8 cellular contexts compared by ENCODE assay signal in genomic region chr15:52019394-52020252, GRCh38. TPM values are rescaled to one million over a fixed set of nuclear protein-coding genes. Genes with fewer than 3 reads are reported as not detected.
DNase-seq lines count a peak whose midpoint lies in the region; ATAC-seq and TF ChIP-seq lines count a peak whose summit lies in the region.

No MANE protein-coding gene starts in this region.

- no peaks in the 10 kb centered on the region for H3K9me3 Mint-ChIP-seq in Caco-2 (ENCODE audit: unreplicated experiment)

- H3K27ac ChIP-seq in SJSA1 (peak overlapping the region; percentile 93), osteoblast (ENCODE audit: low read depth, low read length) (peak overlapping the region; percentile 99), testis (peak overlapping the region; percentile 94 to 98)

- no peaks in the 10 kb centered on the region for H4K20me1 ChIP-seq in osteoblast (ENCODE audit: insufficient read depth, low read length)

- H3K27ac Mint-ChIP-seq in Caco-2 (ENCODE audit: unreplicated experiment): peak overlapping the region; percentile 96

- TF ChIP-seq CTCF in Caco-2 (IDR thresholded peaks at IDR 0.05; ENCODE audit: insufficient read depth in 1 of 2, low read depth in 1 of 2, low read length in 1 of 2, severe bottlenecking in 1 of 2, unreplicated experiment in 1 of 2) (no peak), osteoblast (IDR thresholded peaks at IDR 0.05; ENCODE audit: extremely low read depth, low read depth, low read length) (no peak), testis (IDR thresholded peaks at IDR 0.05) (no peak)

- peaks cover 22% of the 10 kb centered on the region for H3K36me3 Mint-ChIP-seq in Caco-2 (ENCODE audit: insufficient read depth, unreplicated experiment)

- H3K4me3 ChIP-seq in Caco-2 (ENCODE audit: low read depth, low read length): peak overlapping the region; percentile 69
- H3K4me3 ChIP-seq in SJSA1: peak overlapping the region; percentile 85
- H3K4me3 ChIP-seq in osteoblast (ENCODE audit: insufficient read depth, low read length): peak overlapping the region; percentile 96
- H3K4me3 ChIP-seq in testis: peak overlapping the region; percentile 72

- TF ChIP-seq POLR2A in testis (IDR thresholded peaks at IDR 0.05): no peak

- CTCF ChIA-PET in Caco-2 (lab: Charles Lee): no interaction called here

- no peaks in the 10 kb centered on the region for H3K9me3 ChIP-seq in Caco-2
- H3K9me3 ChIP-seq in SJSA1 (replicated peaks): no peaks in the 10 kb centered on the region
- H3K9me3 ChIP-seq in osteoblast (ENCODE audit: low read depth, low read length): no peaks in the 10 kb centered on the region
- no peaks in the 10 kb centered on the region for H3K9me3 ChIP-seq in testis

- H3K4me1 ChIP-seq in Caco-2 (peaks cover 12% of the 10 kb centered on the region; the same call in 1 of the 2 replicates), SJSA1 (replicated peaks) (peaks cover 23% of the 10 kb centered on the region), osteoblast (ENCODE audit: insufficient read depth, low read length) (peaks cover 24% of the 10 kb centered on the region), testis (peaks cover 20% of the 10 kb centered on the region)

- peak overlapping the region; percentile 93 for H3K4me3 Mint-ChIP-seq in Caco-2 (ENCODE audit: unreplicated experiment)

- H3K79me2 ChIP-seq in osteoblast (ENCODE audit: insufficient read depth, low read length): peaks cover 47% of the 10 kb centered on the region

- ATAC-seq in GM19452 (IDR thresholded peaks at IDR 0.05; ENCODE audit: unreplicated experiment) (peak; percentile 56), HG03565 (IDR thresholded peaks at IDR 0.05; ENCODE audit: unreplicated experiment) (peak; percentile 31)

- peak overlapping the region; percentile 20 for H2AFZ ChIP-seq in osteoblast (ENCODE audit: low read length)

- intact Hi-C loops in Caco-2 (cut with micrococcal nuclease; ENCODE audit: unreplicated experiment) (loop anchor here (2.0 to 5.0 kb wide), 2 partner anchors 47 to 51 kb away; partner anchors contain the start of gene LEO1), testis (cut with DNase I; ENCODE audit: low total_unique reads) (no loop called here)

- H3K27me3 ChIP-seq in Caco-2 (replicated peaks; ENCODE audit: control insufficient read depth, insufficient read depth, low read length): no peaks in the 10 kb centered on the region
- H3K27me3 ChIP-seq in SJSA1 (replicated peaks): no peaks in the 10 kb centered on the region
- no peaks in the 10 kb centered on the region for H3K27me3 ChIP-seq in osteoblast (ENCODE audit: insufficient read depth, low read length)
- no peaks in the 10 kb centered on the region for H3K27me3 ChIP-seq in testis

- WGBS in testis, 2 donors: 0% methylated on average over 35 to 39 of the region's 100 CpGs

- no TSS peak for BruUV-seq in Caco-2 (replicated peaks; lab: Mats Ljungman, UMichigan)

- peak overlapping the region; percentile 83 for H3K4me2 ChIP-seq in osteoblast (ENCODE audit: insufficient read depth, low read length)

- H3K36me3 ChIP-seq in Caco-2 (ENCODE audit: control insufficient read depth, insufficient read depth, low read length): no peaks in the 10 kb centered on the region
- H3K36me3 ChIP-seq in SJSA1: peaks cover 9% of the 10 kb centered on the region
- H3K36me3 ChIP-seq in osteoblast (ENCODE audit: insufficient read depth, low read length): no peaks in the 10 kb centered on the region
- no peaks in the 10 kb centered on the region for H3K36me3 ChIP-seq in testis (ENCODE audit: low read depth, missing control alignments)

- no peaks in the 10 kb centered on the region for H3K27me3 Mint-ChIP-seq in Caco-2 (ENCODE audit: insufficient read depth, unreplicated experiment)

- DNase-seq in Caco-2 (peak; percentile 84 to 85), SJSA1 (ENCODE audit: low read depth in 1 of 2, low spot score in 2 of 2) (peak; percentile 86 to 87), glomerular visceral epithelial cell (ENCODE audit: extremely low spot score) (peak; percentile 86), osteoblast (ENCODE audit: insufficient read length, low spot score, missing footprints) (peak; percentile 100), testis (peak; percentile 87)
- DNase-seq in activated naive CD4-positive, alpha-beta T cell treated with anti-CD3 and anti-CD28 coated beads, Interleukin-2, amount 50 U/mL, for 16 hours: peak; percentile 63

- POLR2A ChIA-PET in Caco-2 (lab: Charles Lee): no interaction called here

- peaks cover 16% of the 10 kb centered on the region for H3K4me1 Mint-ChIP-seq in Caco-2 (ENCODE audit: low read depth, unreplicated experiment)

RNA-seq across cellular contexts. Expression of gene MAPK6, which starts 0.6 kb away (rescaled TPM):
- total RNA-seq in Caco-2 (2022) (68.2 and 69.8 TPM in 2 replicates), osteoblast (77.2 and 86.9 TPM in 2 replicates), testis (10 to 100 TPM; 50.6 to 58.8 TPM)
- 26.0 and 56.9 TPM in 2 replicates for total RNA-seq in SJSA1 (2014; rRNA removed; shearing (Covaris generic))
- 57.6 TPM for polyA plus RNA-seq in testis (ENCODE audit: insufficient read depth, low read depth, low replicate concordance)

RNA-seq across cellular contexts. Expression of gene LEO1, which starts 48.0 kb away (rescaled TPM):
- total RNA-seq in Caco-2 (2022) (30.7 and 32.2 TPM in 2 replicates), osteoblast (15.6 and 16.3 TPM in 2 replicates), testis (10 to 100 TPM; 20.7 to 21.0 TPM)
- total RNA-seq in SJSA1 (2014; rRNA removed; shearing (Covaris generic)): 47.7 and 51.6 TPM in 2 replicates
- polyA plus RNA-seq in testis (ENCODE audit: insufficient read depth, low read depth, low replicate concordance): 8.2 TPM

Comparison
In these comparisons a context has a peak if more than half of its experiments do, and no peak if none do; other contexts are left out.
1. Peak in every context shown above with its lines: DNase-seq, ATAC-seq, H3K4me3 ChIP-seq and H3K27ac ChIP-seq.